8 cellular contexts compared by ENCODE assay signal in the genomic region with DNA sequence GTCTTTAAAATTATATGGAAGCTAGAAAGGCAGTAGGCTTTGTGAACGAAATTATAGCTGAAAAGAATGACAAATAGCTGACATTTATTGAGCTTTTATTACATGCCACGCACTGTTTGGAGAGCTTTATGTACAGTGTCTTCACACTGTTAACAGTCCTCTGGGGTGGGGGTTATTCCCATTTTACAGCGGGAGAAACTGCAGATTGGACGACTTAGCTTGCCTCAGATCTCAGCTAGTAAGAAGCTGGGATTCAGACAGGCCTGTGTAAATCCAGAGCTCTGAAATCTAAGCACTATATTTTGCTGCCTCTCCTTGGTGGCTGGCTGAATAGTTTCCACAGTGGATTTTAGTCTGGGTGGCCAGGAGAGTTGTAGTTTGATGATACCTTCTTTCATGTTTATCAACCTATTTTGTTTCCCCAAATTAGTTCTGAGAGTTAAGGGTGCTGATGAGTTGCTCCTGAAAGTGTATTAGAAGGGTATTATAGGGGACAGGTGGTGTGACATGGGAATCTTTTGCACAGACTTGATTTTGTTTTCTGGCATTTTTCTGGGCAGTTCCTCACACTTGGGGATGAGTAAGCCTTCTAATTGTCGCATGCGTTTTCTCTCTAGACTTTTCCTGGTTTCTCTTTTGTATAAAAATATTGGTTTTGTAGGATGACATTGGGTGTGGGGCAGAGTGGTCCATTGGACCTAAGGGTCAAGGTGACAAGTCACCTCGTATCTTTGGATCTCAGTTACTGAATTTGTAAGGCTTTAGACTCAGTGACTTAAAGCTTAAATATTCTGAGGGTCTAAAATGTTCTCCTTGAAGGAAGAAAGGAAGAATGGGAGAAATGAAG. TPM values are rescaled to one million over a fixed set of nuclear protein-coding genes. Genes with fewer than 3 reads are reported as not detected.
DNase-seq lines count a peak whose midpoint lies in the region; ATAC-seq and TF ChIP-seq lines count a peak whose summit lies in the region.

No MANE protein-coding gene starts in this region.

- peak; percentile 47 for DNase-seq in G401 (ENCODE audit: low spot score)
- DNase-seq in LHCN-M2 (ENCODE audit: low read depth): peak; percentile 60
- peak in 2 of 4 donors; percentile 18 to 28 for DNase-seq in body of pancreas
- peak; percentile 30 for DNase-seq in kidney tubule cell (ENCODE audit: low spot score)
- no peak for DNase-seq in stimulated activated CD4-positive, alpha-beta T cell treated with anti-CD3 and anti-CD28 coated beads, Interleukin-12 subunit alpha, Interleukin-12 subunit beta, amount 100 ng/mL, for 4 hours
- no peak for DNase-seq in activated effector memory CD4-positive, alpha-beta T cell treated with Interleukin-2 at 50 U/mL for 16 hours

- intact Hi-C loops in body of pancreas (cut with DNase I): no loop called here

- H3K27ac ChIP-seq in body of pancreas (peak overlapping the region in 3 of 4 donors; percentile 92 to 98 (median 95)), temporal lobe (ENCODE audit: low read depth, low read length) (peak overlapping the region; percentile 57)

- H3K27me3 ChIP-seq in body of pancreas: no peaks in the 10 kb centered on the region

- peak in 3 of 7 experiments; percentile 11 to 27 (median 14) for TF ChIP-seq CTCF in body of pancreas (IDR thresholded peaks at IDR 0.05)

- in situ Hi-C loops in G401 (cut with HindIII; ENCODE audit: low sequenced_read_pairs): no loop called here

- peaks cover 43% of the 10 kb centered on the region for H3K4me1 ChIP-seq in body of pancreas

- TF ChIP-seq POLR2A in body of pancreas (IDR thresholded peaks at IDR 0.05): no peak

- ATAC-seq in body of pancreas (no peak), HG03432 (IDR thresholded peaks at IDR 0.05; ENCODE audit: unreplicated experiment) (no peak)

- peak overlapping the region in 1 of 2 donors; percentile 85 for H3K4me3 ChIP-seq in body of pancreas

- 11 to 12% methylated on average over 7 of the region's 7 CpGs for WGBS in body of pancreas, 2 donors

- H3K9me3 ChIP-seq in body of pancreas: no peaks in the 10 kb centered on the region

- H3K36me3 ChIP-seq in body of pancreas (replicated peaks in 1 of 2; ENCODE audit: insufficient read depth in 1 of 2, low read depth in 2 of 2): no peaks in the 10 kb centered on the region

RNA-seq across cellular contexts. Expression of a gene that starts 1.5 kb away (rescaled TPM):
- 90.3 and 124 TPM in 2 replicates for total RNA-seq in G401 (2014; rRNA removed; shearing (Covaris generic))
- total RNA-seq in LHCN-M2 (2014; rRNA removed) (178 and 215 TPM in 2 replicates), body of pancreas (10 to 100 TPM; 24.6 to 60.0 TPM), temporal lobe (145 TPM)
- polyA plus RNA-seq in LHCN-M2 (2012): 44.6 TPM

Comparison
In these comparisons a context has a peak if more than half of its experiments do, and no peak if none do; other contexts are left out.
1. DNase-seq: peak in G401 (single experiment), LHCN-M2 (single experiment) and kidney tubule cell (single experiment); none in stimulated activated CD4-positive, alpha-beta T cell treated with anti-CD3 and anti-CD28 coated beads, Interleukin-12 subunit alpha, Interleukin-12 subunit beta, amount 100 ng/mL, for 4 hours (single experiment) and activated effector memory CD4-positive, alpha-beta T cell treated with Interleukin-2 at 50 U/mL for 16 hours (single experiment).